18 cellular contexts compared by ENCODE assay signal in genomic region chr5:112965733-112966306, GRCh38.
"Had no signal": no experiment of that assay in that cellular context is flagged by ENCODE, and none has a peak within 500 bp of the region (broad histone marks: within the 10 kb centered on the region; RNA-seq: fewer than 3 reads in every experiment).

No MANE protein-coding gene starts in this region.

- H3K36me3 Mint-ChIP-seq: activated naive CD8-positive, alpha-beta T cell treated with anti-CD3 and anti-CD28 coated beads, Interleukin-2, amount 10 ng/mL, durations not matched to agents 7 days and 5 days; naive thymus-derived CD8-positive, alpha-beta T cell had no signal

- H3K27me3 Mint-ChIP-seq: activated naive CD8-positive, alpha-beta T cell treated with anti-CD3 and anti-CD28 coated beads, Interleukin-2, amount 10 ng/mL, durations not matched to agents 7 days and 5 days; central memory CD8-positive, alpha-beta T cell; naive thymus-derived CD8-positive, alpha-beta T cell had no signal

- H3K4me3 Mint-ChIP-seq: activated naive CD8-positive, alpha-beta T cell treated with anti-CD3 and anti-CD28 coated beads, Interleukin-2, amount 10 ng/mL, durations not matched to agents 7 days and 5 days; central memory CD8-positive, alpha-beta T cell; naive thymus-derived CD8-positive, alpha-beta T cell had no signal

- H3K27ac Mint-ChIP-seq: activated naive CD8-positive, alpha-beta T cell treated with anti-CD3 and anti-CD28 coated beads, Interleukin-2, amount 10 ng/mL, durations not matched to agents 7 days and 5 days; naive thymus-derived CD8-positive, alpha-beta T cell had no signal

- H3K9me3 Mint-ChIP-seq: activated naive CD8-positive, alpha-beta T cell treated with anti-CD3 and anti-CD28 coated beads, Interleukin-2, amount 10 ng/mL, durations not matched to agents 7 days and 5 days; central memory CD8-positive, alpha-beta T cell; naive thymus-derived CD8-positive, alpha-beta T cell had no signal

- ATAC-seq: left lung; mucosa of descending colon; naive thymus-derived CD8-positive, alpha-beta T cell; SK-N-SH treated with all-trans-retinoic acid at 6 μM for 48 hours had no signal

- DNase-seq: activated CD4-positive, alpha-beta T cell treated with anti-CD3 and anti-CD28 coated beads, Interleukin-2, amount 50 U/mL, for 4 hours; activated naive CD8-positive, alpha-beta T cell treated with anti-CD3 and anti-CD28 coated beads, Interleukin-2, amount 10 ng/mL, durations not matched to agents 7 days and 5 days; anterior cingulate cortex; brain microvascular endothelial cell; effector CD8-positive, alpha-beta T cell; foreskin fibroblast; glutamatergic neuron; hypothalamus; kidney; left lung; mucosa of descending colon; naive thymus-derived CD8-positive, alpha-beta T cell; SHP77 treated with DMSO at 0.1 percent for 48 hours; stimulated activated CD4-positive, alpha-beta T cell treated with anti-CD3 and anti-CD28 coated beads, Interleukin-2, amount 100 ng/mL, for 24 hours; stimulated activated naive CD4-positive, alpha-beta T cell treated with Interleukin-2 at 50 U/mL for 16 hours; trophoblast cell had no signal
